Comparison of ENCODE assay signal across 15 cellular contexts in the genomic region with DNA sequence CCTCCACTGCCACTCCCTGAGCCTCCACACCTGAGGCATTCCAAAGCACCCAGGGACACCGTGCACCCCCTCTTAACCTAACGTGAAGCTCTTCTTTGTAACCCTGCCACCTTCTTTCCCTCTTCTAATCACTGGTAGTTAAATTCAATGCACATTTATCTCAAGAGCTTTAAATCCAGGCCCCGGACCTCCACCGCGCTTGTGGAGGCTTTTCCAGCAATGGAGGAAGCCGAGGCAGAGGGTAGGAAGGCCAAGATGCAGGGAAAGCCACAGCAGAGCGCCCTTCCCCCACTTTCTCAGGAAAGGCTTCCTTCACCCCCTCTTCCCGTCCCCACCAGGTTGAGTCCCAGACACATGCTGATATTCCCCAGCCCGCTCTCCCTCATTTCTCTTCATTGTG. TPM values are rescaled to one million over a fixed set of nuclear protein-coding genes. Genes with fewer than 3 reads are reported as not detected.
A peak's percentile ranks its signal among the peaks of the same experiment; 100 is the strongest.
DNase-seq lines count a peak whose midpoint lies in the region; ATAC-seq and TF ChIP-seq lines count a peak whose summit lies in the region.
"Had no signal": no experiment of that assay in that cellular context is flagged by ENCODE, and none has a peak within 500 bp of the region (broad histone marks: within the 10 kb centered on the region; RNA-seq: fewer than 3 reads in every experiment).

No MANE protein-coding gene starts in this region.

- H3K4me1 ChIP-seq in lung (ENCODE audit: control insufficient read depth in 2 of 2, insufficient read depth in 2 of 2, low read length in 2 of 2) (peaks cover 0 to 7% of the 10 kb centered on the region in 2 donors), smooth muscle cell (ENCODE audit: low read depth) (peaks cover 16% of the 10 kb centered on the region)
- H3K4me1 ChIP-seq: parathyroid adenoma had no signal

- no peak overlapping the region for H3K9ac ChIP-seq in smooth muscle cell (ENCODE audit: low read depth)
- H3K9ac ChIP-seq: parathyroid adenoma had no signal

- peaks cover 15% of the 10 kb centered on the region for H3F3A ChIP-seq in smooth muscle cell (ENCODE audit: low read depth)

- H3K9me3 ChIP-seq in T-helper 17 cell (ENCODE audit: control insufficient read depth, low read length, poor library complexity, severe bottlenecking) (no peaks in the 10 kb centered on the region), lung (ENCODE audit: control insufficient read depth in 2 of 2, insufficient read depth in 1 of 2, low read length in 1 of 2) (no peaks in the 10 kb centered on the region), smooth muscle cell (replicated peaks; ENCODE audit: low read depth) (no peaks in the 10 kb centered on the region)
- H3K9me3 ChIP-seq: heart left ventricle, Peyer's patch had no signal

- peaks cover 4% of the 10 kb centered on the region for H3K4me1 Mint-ChIP-seq in T-helper 17 cell

- H3K4me2 ChIP-seq in smooth muscle cell: peak overlapping the region; percentile 95

- in situ Hi-C loops in GM13977 (cut with MboI; ENCODE audit: low pct_unique_long_range_greater_than_20kb, low sequenced_read_pairs, unreplicated experiment): no loop called here

- WGBS in lung, 2 donors: 65 to 66% methylated on average over 9 of the region's 9 CpGs
- WGBS in smooth muscle cell (ENCODE audit: low lambda C conversion rate): 71% methylated on average over 9 of the region's 9 CpGs

- TF ChIP-seq CTCF in GM13977 (IDR thresholded peaks at IDR 0.05; ENCODE audit: extremely low read depth, insufficient read depth, missing control alignments) (no peak), lung (IDR thresholded peaks at IDR 0.05; ENCODE audit: control extremely low read depth, extremely low read depth) (no peak), smooth muscle cell (IDR thresholded peaks at IDR 0.05; ENCODE audit: borderline replicate concordance, insufficient read depth, poor library complexity, severe bottlenecking) (no peak)

- H3K36me3 Mint-ChIP-seq in T-helper 17 cell (ENCODE audit: low read depth): peaks cover 5% of the 10 kb centered on the region

- H3K4me3 Mint-ChIP-seq in T-helper 17 cell: peak overlapping the region; percentile 31

- H2AFZ ChIP-seq in smooth muscle cell (ENCODE audit: low read depth): no peak overlapping the region

- H3K36me3 ChIP-seq in lung (ENCODE audit: control insufficient read depth in 2 of 2, insufficient read depth in 2 of 2, low read length in 2 of 2): no peaks in the 10 kb centered on the region
- no peaks in the 10 kb centered on the region for H3K36me3 ChIP-seq in smooth muscle cell (ENCODE audit: low read depth)
- H3K36me3 ChIP-seq: heart left ventricle, Peyer's patch had no signal

- H3K27me3 Mint-ChIP-seq in T-helper 17 cell: peaks cover 72% of the 10 kb centered on the region

- H4K20me1 ChIP-seq in smooth muscle cell (ENCODE audit: low read depth): peaks cover 6% of the 10 kb centered on the region

- H3K27me3 ChIP-seq in lung (ENCODE audit: control insufficient read depth, insufficient read depth): no peaks in the 10 kb centered on the region
- H3K27me3 ChIP-seq in smooth muscle cell (ENCODE audit: low read depth): peaks cover 8% of the 10 kb centered on the region

- peaks cover 41% of the 10 kb centered on the region for H3K79me2 ChIP-seq in smooth muscle cell (ENCODE audit: low read depth)
- H3K79me2 ChIP-seq: parathyroid adenoma had no signal

- ATAC-seq in T-helper 17 cell: no peak
- ATAC-seq in lung (ENCODE audit: insufficient read depth, low FRiP score): no peak

- no peak overlapping the region for H3K4me3 ChIP-seq in lung
- no peak overlapping the region for H3K4me3 ChIP-seq in smooth muscle cell

- H3K27ac ChIP-seq in lung (ENCODE audit: low read depth in 1 of 2, low read length in 1 of 2) (no peak overlapping the region), smooth muscle cell (ENCODE audit: low read depth) (no peak overlapping the region)
- H3K27ac ChIP-seq: C4-2B, parathyroid adenoma, Peyer's patch had no signal

- DNase-seq in GM13977 (ENCODE audit: low spot score): peak; percentile 5
- no peak for DNase-seq in T-helper 17 cell
- peak; percentile 20 for DNase-seq in lung (ENCODE audit: low spot score)
- DNase-seq in smooth muscle cell (lab: John Stamatoyannopoulos, UW; ENCODE audit: unreplicated experiment): no peak
- DNase-seq in COLO829 (ENCODE audit: low spot score): no peak
- DNase-seq in stimulated activated CD4-positive, alpha-beta T cell treated with anti-CD3 and anti-CD28 coated beads, Interleukin-4, amount 100 ng/mL, for 24 hours: no peak
- no peak for DNase-seq in hippocampal formation (lab: John Stamatoyannopoulos, UW)
- DNase-seq: activated CD4-positive, alpha-beta T cell treated with anti-CD3 and anti-CD28 coated beads, Interleukin-2, amount 50 U/mL, for 4 hours; central memory CD4-positive, alpha-beta T cell; effector memory CD4-positive, alpha-beta T cell had no signal

- no peak overlapping the region for H3K27ac Mint-ChIP-seq in T-helper 17 cell

RNA-seq across cellular contexts. Expression of a gene that starts 0.7 kb away (rescaled TPM):
- total RNA-seq in T-helper 17 cell: under 1 TPM in 1 of 2 donors, not detected in 1; 0.17 TPM
- total RNA-seq in lung: 1 to 10 TPM; 1.7 to 1.8 TPM
- under 1 TPM; 0.35 to 0.39 TPM for polyA plus RNA-seq in lung
- total RNA-seq in smooth muscle cell: 85.9 and 87.8 TPM in 2 replicates
- 89.4 and 133 TPM in 2 replicates for polyA plus RNA-seq in smooth muscle cell
- polyA plus RNA-seq: keratinocyte had no signal

Comparison
In these comparisons a context has a peak if more than half of its experiments do, and no peak if none do; other contexts are left out.
1. DNase-seq: peak in GM13977 (single experiment) and lung (single experiment); none in T-helper 17 cell (0 of 3), smooth muscle cell (single experiment), COLO829 (single experiment), stimulated activated CD4-positive, alpha-beta T cell treated with anti-CD3 and anti-CD28 coated beads, Interleukin-4, amount 100 ng/mL, for 24 hours (single experiment) and hippocampal formation (0 of 2).
2. RNA of a gene that starts 0.7 kb away (total RNA-seq): 85.9 to 87.8 TPM in smooth muscle cell; 1.7 to 1.8 TPM in lung and 0.17 TPM in T-helper 17 cell; every median in the first group is over 10 times any median in the second.